19 cellular contexts compared by ENCODE assay signal in the genomic region with DNA sequence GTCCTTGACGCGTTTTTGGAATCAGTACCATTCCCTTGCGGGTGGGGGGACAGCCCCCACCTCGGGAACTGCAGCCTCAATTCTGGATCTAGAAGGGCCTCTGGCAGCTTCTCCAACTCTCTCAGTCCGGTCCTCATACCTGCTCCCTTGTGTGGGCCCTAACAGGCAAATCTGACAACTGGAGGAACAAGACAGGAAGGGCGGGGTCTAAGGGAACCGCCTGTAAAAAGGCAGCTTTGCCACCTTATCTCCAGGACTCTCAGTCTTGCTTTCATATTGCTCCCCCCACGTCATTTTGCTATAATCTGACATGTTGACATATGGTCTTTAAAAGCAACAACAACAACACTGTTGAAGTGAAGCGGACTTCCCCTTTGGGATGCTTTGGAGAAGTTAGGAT. TPM values are rescaled to one million over a fixed set of nuclear protein-coding genes. Genes with fewer than 3 reads are reported as not detected.
A peak's percentile ranks its signal among the peaks of the same experiment; 100 is the strongest.
DNase-seq lines count a peak whose midpoint lies in the region; ATAC-seq, FAIRE-seq and TF ChIP-seq lines count a peak whose summit lies in the region.
"Had no signal": no experiment of that assay in that cellular context is flagged by ENCODE, and none has a peak within 500 bp of the region (broad histone marks: within the 10 kb centered on the region; RNA-seq: fewer than 3 reads in every experiment).

No MANE protein-coding gene starts in this region.

- H3K4me2 ChIP-seq in hepatocyte: peak overlapping the region; percentile 99

- H3K4me1 ChIP-seq in hepatocyte (ENCODE audit: insufficient read depth): peaks cover 13% of the 10 kb centered on the region

- 55% methylated on average over 9 of the region's 9 CpGs for WGBS in hepatocyte (ENCODE audit: low lambda C conversion rate, missing lambda C conversion rate)

- H3K4me1 Mint-ChIP-seq in activated T-cell treated with anti-CD3 and anti-CD28 coated beads, Interleukin-2, amount 50 U/mL, for 4 hours (ENCODE audit: low read depth): peaks cover 12% of the 10 kb centered on the region
- H3K4me1 Mint-ChIP-seq in IgD-negative memory B cell: peaks cover 0 to 5% (median 1%) of the 10 kb centered on the region in 3 donors
- H3K4me1 Mint-ChIP-seq in progenitor cell of endocrine pancreas (ENCODE audit: low read depth): peaks cover 3% of the 10 kb centered on the region

- TF ChIP-seq CTCF in hepatocyte (IDR thresholded peaks at IDR 0.05; ENCODE audit: poor library complexity) (no peak), progenitor cell of endocrine pancreas (IDR thresholded peaks at IDR 0.05; ENCODE audit: unreplicated experiment) (no peak)

- no peaks in the 10 kb centered on the region for H3K9me3 Mint-ChIP-seq in activated T-cell treated with anti-CD3 and anti-CD28 coated beads, Interleukin-2, amount 50 U/mL, for 4 hours
- no peaks in the 10 kb centered on the region for H3K9me3 Mint-ChIP-seq in IgD-negative memory B cell
- no peaks in the 10 kb centered on the region for H3K9me3 Mint-ChIP-seq in progenitor cell of endocrine pancreas (ENCODE audit: low read depth)
- H3K9me3 Mint-ChIP-seq: activated CD4-positive, alpha-beta memory T cell treated with anti-CD3 and anti-CD28 coated beads for 36 hours had no signal

- no peak overlapping the region for H3K27ac ChIP-seq in hepatocyte
- H3K27ac ChIP-seq: left ventricle myocardium inferior, neutrophil, thyroid gland had no signal

- H3K9me2 ChIP-seq in hepatocyte (replicated peaks; ENCODE audit: insufficient read depth): no peaks in the 10 kb centered on the region

- peak overlapping the region; percentile 54 for H3K4me3 Mint-ChIP-seq in activated T-cell treated with anti-CD3 and anti-CD28 coated beads, Interleukin-2, amount 50 U/mL, for 4 hours
- peak overlapping the region in 3 of 4 donors; percentile 4 to 55 (median 14) for H3K4me3 Mint-ChIP-seq in IgD-negative memory B cell
- peak overlapping the region; percentile 75 for H3K4me3 Mint-ChIP-seq in progenitor cell of endocrine pancreas (ENCODE audit: low read depth)

- H3K27me3 ChIP-seq in hepatocyte: peaks cover 8% of the 10 kb centered on the region
- H3K27me3 ChIP-seq: thyroid gland had no signal

- no peak for DNase-seq in activated T-cell treated with anti-CD3 and anti-CD28 coated beads, Interleukin-2, amount 50 U/mL, for 4 hours
- DNase-seq in activated T-cell treated with anti-CD3 and anti-CD28 coated beads for 4 hours (no peak), hepatocyte (ENCODE audit: low spot score) (no peak), progenitor cell of endocrine pancreas (ENCODE audit: low spot score, unreplicated experiment) (no peak), RCC 7860 (ENCODE audit: low spot score) (no peak), middle frontal gyrus (ENCODE audit: extremely low spot score, low spot score) (no peak)
- no peak for DNase-seq in stimulated activated CD8-positive, alpha-beta memory T cell treated with anti-CD3 and anti-CD28 coated beads, Interleukin-4, amount 100 ng/mL, for 48 hours
- DNase-seq: activated CD4-positive, alpha-beta memory T cell treated with anti-CD3 and anti-CD28 coated beads for 36 hours; activated gamma-delta T cell; left ventricle myocardium inferior; NCI-H2227 treated with DMSO at 0.1 percent for 48 hours; SHP77; T-helper 9 cell had no signal

- H3K27ac Mint-ChIP-seq in IgD-negative memory B cell (peak overlapping the region in 1 of 3 donors; percentile 50), progenitor cell of endocrine pancreas (no peak overlapping the region)
- H3K27ac Mint-ChIP-seq: activated CD4-positive, alpha-beta memory T cell treated with anti-CD3 and anti-CD28 coated beads for 36 hours had no signal

- no peaks in the 10 kb centered on the region for H3K9me3 ChIP-seq in hepatocyte (ENCODE audit: low read depth)
- H3K9me3 ChIP-seq: left ventricle myocardium inferior, neutrophil, thyroid gland had no signal

- no peaks in the 10 kb centered on the region for H3K36me3 ChIP-seq in hepatocyte (replicated peaks; ENCODE audit: insufficient read depth, low read depth)
- H3K36me3 ChIP-seq: left ventricle myocardium inferior, neutrophil, thyroid gland had no signal

- H2AFZ ChIP-seq in hepatocyte: no peak overlapping the region

- no peak overlapping the region for H3K4me3 ChIP-seq in hepatocyte

- peaks cover 19% of the 10 kb centered on the region for H3K27me3 Mint-ChIP-seq in activated T-cell treated with anti-CD3 and anti-CD28 coated beads, Interleukin-2, amount 50 U/mL, for 4 hours (ENCODE audit: low read depth)
- H3K27me3 Mint-ChIP-seq in IgD-negative memory B cell: peaks cover 12% of the 10 kb centered on the region
- H3K27me3 Mint-ChIP-seq in progenitor cell of endocrine pancreas: peaks cover 31% of the 10 kb centered on the region

- no peak for ATAC-seq in activated T-cell treated with anti-CD3 and anti-CD28 coated beads, Interleukin-2, amount 50 U/mL, for 4 hours
- ATAC-seq: HepG2 had no signal

- no peak for FAIRE-seq in RCC 7860 (lab: Jason Lieb, UNC)
- FAIRE-seq: HepG2 had no signal

- no peaks in the 10 kb centered on the region for H3K79me2 ChIP-seq in hepatocyte

- no peaks in the 10 kb centered on the region for H3K36me3 Mint-ChIP-seq in activated T-cell treated with anti-CD3 and anti-CD28 coated beads, Interleukin-2, amount 50 U/mL, for 4 hours (ENCODE audit: insufficient read depth)
- H3K36me3 Mint-ChIP-seq in IgD-negative memory B cell (no peaks in the 10 kb centered on the region), progenitor cell of endocrine pancreas (ENCODE audit: insufficient read depth) (no peaks in the 10 kb centered on the region)
- H3K36me3 Mint-ChIP-seq: activated CD4-positive, alpha-beta memory T cell treated with anti-CD3 and anti-CD28 coated beads for 36 hours had no signal

- no peaks in the 10 kb centered on the region for H4K20me1 ChIP-seq in hepatocyte (ENCODE audit: insufficient read depth, poor library complexity, severe bottlenecking)

RNA-seq across cellular contexts. Expression of a gene that starts 0.9 kb away (rescaled TPM):
- total RNA-seq in activated T-cell treated with anti-CD3 and anti-CD28 coated beads, Interleukin-2, amount 50 U/mL, for 4 hours: not detected
- polyA plus RNA-seq in IgD-negative memory B cell (not detected), hepatocyte (0.48 TPM in 1 of 2 replicates, not detected in the other)
- total RNA-seq in hepatocyte (not detected in 2 replicates), progenitor cell of endocrine pancreas (1.0 and 2.4 TPM in 2 replicates)
- total RNA-seq: activated CD4-positive, alpha-beta memory T cell treated with anti-CD3 and anti-CD28 coated beads for 36 hours; fibroblast of lung; HepG2; left ventricle myocardium inferior; sciatic nerve; thyroid gland had no signal
- polyA plus RNA-seq: fibroblast of lung, HepG2 had no signal

RNA-seq across cellular contexts. Expression of a gene that starts 21.1 kb away (rescaled TPM):
- not detected for total RNA-seq in activated T-cell treated with anti-CD3 and anti-CD28 coated beads, Interleukin-2, amount 50 U/mL, for 4 hours
- polyA plus RNA-seq in IgD-negative memory B cell: not detected
- 0.12 and 2.3 TPM in 2 replicates for total RNA-seq in hepatocyte
- 1.7 and 2.5 TPM in 2 replicates for polyA plus RNA-seq in hepatocyte
- total RNA-seq in progenitor cell of endocrine pancreas: 0.29 and 1.5 TPM in 2 replicates
- total RNA-seq: activated CD4-positive, alpha-beta memory T cell treated with anti-CD3 and anti-CD28 coated beads for 36 hours; fibroblast of lung; HepG2; sciatic nerve had no signal
- polyA plus RNA-seq: fibroblast of lung, HepG2 had no signal

Comparison
In these comparisons a context has a peak if more than half of its experiments do, and no peak if none do; other contexts are left out.
1. H3K4me3 Mint-ChIP-seq: peak in every context shown above with its lines; median percentile 75 in progenitor cell of endocrine pancreas; 54 in activated T-cell treated with anti-CD3 and anti-CD28 coated beads, Interleukin-2, amount 50 U/mL, for 4 hours; 14 in IgD-negative memory B cell.